In the genomic region with DNA sequence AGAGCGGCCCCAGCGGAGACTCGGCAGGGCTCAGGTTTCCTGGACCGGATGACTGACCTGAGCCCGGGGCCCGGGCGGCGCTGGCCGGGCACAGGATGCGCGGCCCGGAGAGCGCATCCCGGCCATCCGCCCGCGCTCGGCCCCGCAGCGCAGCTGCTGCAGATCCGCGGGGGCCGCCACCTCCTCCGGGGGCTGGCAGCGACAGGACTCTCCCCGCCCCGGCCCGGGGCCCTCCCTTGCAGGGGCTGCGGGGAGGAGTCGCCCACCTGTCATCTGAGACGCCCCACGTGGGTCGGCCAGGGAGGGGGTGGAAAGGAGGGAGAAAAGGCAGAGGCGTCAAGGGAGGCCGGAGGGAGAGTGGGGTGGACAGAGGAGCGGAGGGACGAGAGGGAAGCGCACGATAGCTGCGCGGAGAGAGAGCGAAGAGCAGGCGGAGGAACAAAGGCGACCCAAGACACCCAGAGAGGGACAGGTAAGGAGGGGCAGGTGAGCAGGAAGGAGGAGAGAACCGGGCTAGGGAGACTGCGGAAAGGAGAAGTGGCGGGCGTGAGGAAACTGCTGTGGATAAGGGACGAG, we compare ENCODE assay signal across 8 cellular contexts. TPM values are rescaled to one million over a fixed set of nuclear protein-coding genes. Genes with fewer than 3 reads are reported as not detected.
DNase-seq lines count a peak whose midpoint lies in the region; ATAC-seq and TF ChIP-seq lines count a peak whose summit lies in the region.

No MANE protein-coding gene starts in this region.

- peak overlapping the region; percentile 88 for H3K4me3 Mint-ChIP-seq in activated naive CD4-positive, alpha-beta T cell treated with anti-CD3 and anti-CD28 coated beads, Interleukin-2, amount 10 ng/mL, durations not matched to agents 7 days and 5 days

- H3K27me3 Mint-ChIP-seq in activated naive CD4-positive, alpha-beta T cell treated with anti-CD3 and anti-CD28 coated beads, Interleukin-2, amount 10 ng/mL, durations not matched to agents 7 days and 5 days = no peaks in the 10 kb centered on the region

- H3K27ac Mint-ChIP-seq in activated naive CD4-positive, alpha-beta T cell treated with anti-CD3 and anti-CD28 coated beads, Interleukin-2, amount 10 ng/mL, durations not matched to agents 7 days and 5 days = peak overlapping the region; percentile 90

- WGBS in thyroid gland, 2 donors = 0% methylated on average over 26 to 30 of the region's 49 CpGs

- H3K9me3 ChIP-seq in thyroid gland = no peaks in the 10 kb centered on the region

- intact Hi-C loops in thyroid gland (cut with DNase I) = no loop called here

- H3K4me1 Mint-ChIP-seq in activated naive CD4-positive, alpha-beta T cell treated with anti-CD3 and anti-CD28 coated beads, Interleukin-2, amount 10 ng/mL, durations not matched to agents 7 days and 5 days = peaks cover 61% of the 10 kb centered on the region

- peak in 1 of 2 donors; percentile 72 for TF ChIP-seq POLR2A in thyroid gland (IDR thresholded peaks at IDR 0.05)

- peaks cover 6 to 7% of the 10 kb centered on the region in 2 donors for H3K36me3 ChIP-seq in thyroid gland

- no peaks in the 10 kb centered on the region for H3K27me3 ChIP-seq in thyroid gland

- peak overlapping the region; percentile 64 to 94 (median 92) for H3K4me3 ChIP-seq in thyroid gland (replicated peaks in 1 of 3)

- H3K36me3 Mint-ChIP-seq in activated naive CD4-positive, alpha-beta T cell treated with anti-CD3 and anti-CD28 coated beads, Interleukin-2, amount 10 ng/mL, durations not matched to agents 7 days and 5 days = peaks cover 22% of the 10 kb centered on the region

- CTCF ChIA-PET in activated naive CD4-positive, alpha-beta T cell treated with anti-CD3 and anti-CD28 coated beads, Interleukin-2, amount 10 ng/mL, durations not matched to agents 7 days and 5 days (lab: Charles Lee) = no interaction called here

- peak overlapping the region; percentile 100 for H3K27ac ChIP-seq in thyroid gland

- peaks cover 23 to 26% of the 10 kb centered on the region in 2 donors for H3K4me1 ChIP-seq in thyroid gland

- ATAC-seq in GM21360 (IDR thresholded peaks at IDR 0.05; ENCODE audit: unreplicated experiment) = peak; percentile 47

- peak; percentile 95 for DNase-seq in DMS53 (lab: John Stamatoyannopoulos, UW)
- peak; percentile 61 for DNase-seq in HT-29 (ENCODE audit: low spot score)
- peak; percentile 80 for DNase-seq in activated naive CD4-positive, alpha-beta T cell treated with anti-CD3 and anti-CD28 coated beads, Interleukin-2, amount 10 ng/mL, durations not matched to agents 7 days and 5 days
- DNase-seq in germinal center (ENCODE audit: low spot score) = peak; percentile 79
- DNase-seq in occipital lobe (lab: John Stamatoyannopoulos, UW) = peak; percentile 83
- DNase-seq in thyroid gland = peak; percentile 87 to 88

- TF ChIP-seq CTCF in thyroid gland (IDR thresholded peaks at IDR 0.05) = no peak

- no peaks in the 10 kb centered on the region for H3K9me3 Mint-ChIP-seq in activated naive CD4-positive, alpha-beta T cell treated with anti-CD3 and anti-CD28 coated beads, Interleukin-2, amount 10 ng/mL, durations not matched to agents 7 days and 5 days

TF ChIP-seq in PFSK-1, 5 proteins besides CTCF, POLR2A, EP300 and RAD21:
- TF ChIP-seq TAF1 (IDR thresholded peaks at IDR 0.05; ENCODE audit: borderline replicate concordance, insufficient read depth, low read length) (peak; percentile 65; the same call in 1 of the 2 replicates), FOXP2 (optimal IDR thresholded peaks at IDR 0.05; ENCODE audit: borderline replicate concordance, extremely low read depth, extremely low read length, insufficient read depth) (peak; percentile 20), POLR2AphosphoS5 (IDR thresholded peaks at IDR 0.05; ENCODE audit: low read depth, low read length) (no peak)
- TF ChIP-seq, protein P1, sequence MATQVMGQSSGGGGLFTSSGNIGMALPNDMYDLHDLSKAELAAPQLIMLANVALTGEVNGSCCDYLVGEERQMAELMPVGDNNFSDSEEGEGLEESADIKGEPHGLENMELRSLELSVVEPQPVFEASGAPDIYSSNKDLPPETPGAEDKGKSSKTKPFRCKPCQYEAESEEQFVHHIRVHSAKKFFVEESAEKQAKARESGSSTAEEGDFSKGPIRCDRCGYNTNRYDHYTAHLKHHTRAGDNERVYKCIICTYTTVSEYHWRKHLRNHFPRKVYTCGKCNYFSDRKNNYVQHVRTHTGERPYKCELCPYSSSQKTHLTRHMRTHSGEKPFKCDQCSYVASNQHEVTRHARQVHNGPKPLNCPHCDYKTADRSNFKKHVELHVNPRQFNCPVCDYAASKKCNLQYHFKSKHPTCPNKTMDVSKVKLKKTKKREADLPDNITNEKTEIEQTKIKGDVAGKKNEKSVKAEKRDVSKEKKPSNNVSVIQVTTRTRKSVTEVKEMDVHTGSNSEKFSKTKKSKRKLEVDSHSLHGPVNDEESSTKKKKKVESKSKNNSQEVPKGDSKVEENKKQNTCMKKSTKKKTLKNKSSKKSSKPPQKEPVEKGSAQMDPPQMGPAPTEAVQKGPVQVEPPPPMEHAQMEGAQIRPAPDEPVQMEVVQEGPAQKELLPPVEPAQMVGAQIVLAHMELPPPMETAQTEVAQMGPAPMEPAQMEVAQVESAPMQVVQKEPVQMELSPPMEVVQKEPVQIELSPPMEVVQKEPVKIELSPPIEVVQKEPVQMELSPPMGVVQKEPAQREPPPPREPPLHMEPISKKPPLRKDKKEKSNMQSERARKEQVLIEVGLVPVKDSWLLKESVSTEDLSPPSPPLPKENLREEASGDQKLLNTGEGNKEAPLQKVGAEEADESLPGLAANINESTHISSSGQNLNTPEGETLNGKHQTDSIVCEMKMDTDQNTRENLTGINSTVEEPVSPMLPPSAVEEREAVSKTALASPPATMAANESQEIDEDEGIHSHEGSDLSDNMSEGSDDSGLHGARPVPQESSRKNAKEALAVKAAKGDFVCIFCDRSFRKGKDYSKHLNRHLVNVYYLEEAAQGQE (IDR thresholded peaks at IDR 0.05; ENCODE audit: insufficient read depth in 1 of 2, low read depth in 2 of 2, low read length in 2 of 2) = 0 out of 4 replicates have a peak, but pooled peaks of 1 of the 2 experiments have one; percentile 9

RNA-seq across cellular contexts. Expression of a gene that starts 0.5 kb away (rescaled TPM):
- total RNA-seq in HT-29 (2014; rRNA removed; shearing (Covaris generic)) = 86.4 and 119 TPM in 2 replicates
- 466 TPM for polyA plus RNA-seq in PFSK-1 (2012; ENCODE audit: insufficient read length, low read depth)
- total RNA-seq in occipital lobe (405 TPM), thyroid gland (100 to 1,000 TPM; 367 to 431 (median 417) TPM)

RNA-seq across cellular contexts. Expression of a gene that starts 54.5 kb away (rescaled TPM):
- total RNA-seq in HT-29 (2014; rRNA removed; shearing (Covaris generic)) = 4.4 and 7.3 TPM in 2 replicates
- polyA plus RNA-seq in PFSK-1 (2012; ENCODE audit: insufficient read length, low read depth) = 32.0 TPM
- 10.5 TPM for total RNA-seq in occipital lobe
- total RNA-seq in thyroid gland = 10 to 100 TPM; 50.0 to 89.8 (median 78.4) TPM

Comparison
In these comparisons a context has a peak if more than half of its experiments do, and no peak if none do; other contexts are left out.
1. Peak in every context shown above with its lines: DNase-seq, ATAC-seq, H3K4me3 ChIP-seq and H3K27ac ChIP-seq.